1 cellular context compared by ENCODE assay signal in the genomic region with DNA sequence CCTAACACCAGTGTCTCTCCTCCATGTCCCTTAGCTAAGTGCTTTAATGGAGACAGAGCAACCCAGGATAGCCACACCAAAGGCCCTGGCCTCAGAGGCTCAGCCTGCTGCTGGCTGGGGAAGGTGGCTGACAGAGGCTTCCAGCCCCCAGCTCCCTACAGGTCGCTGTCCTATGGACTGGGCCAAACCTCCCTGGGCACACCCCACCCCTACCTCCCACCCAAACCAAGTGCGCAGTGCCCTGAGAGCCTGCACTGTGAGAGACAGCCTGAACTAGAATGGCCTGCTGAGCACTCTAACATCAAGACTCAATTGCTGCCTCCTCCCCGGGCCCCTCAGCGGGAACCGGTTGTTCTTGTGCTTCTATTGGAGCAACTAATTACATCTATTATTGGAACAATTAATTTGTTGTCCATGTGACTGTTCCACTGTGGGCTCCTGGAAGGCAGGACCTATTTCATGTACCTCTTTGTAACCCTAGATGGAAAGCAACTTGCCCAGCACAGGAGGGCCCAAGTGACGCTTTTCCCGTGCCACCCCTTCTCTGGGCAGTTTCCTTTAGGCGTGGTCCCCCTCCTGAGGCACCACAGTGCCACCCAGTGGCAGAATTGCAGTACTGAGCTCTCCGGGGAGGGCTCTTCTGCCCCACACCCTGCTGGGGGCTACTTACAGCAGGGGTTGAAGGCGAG.
A peak's percentile ranks its signal among the peaks of the same experiment; 100 is the strongest.
TF ChIP-seq lines count a peak whose summit lies in the region.

No MANE protein-coding gene starts in this region.

TF ChIP-seq in HepG2, 621 proteins besides CTCF, POLR2A, EP300 and RAD21 (continued from another document and continues in another):
- TF ChIP-seq, protein P1, sequence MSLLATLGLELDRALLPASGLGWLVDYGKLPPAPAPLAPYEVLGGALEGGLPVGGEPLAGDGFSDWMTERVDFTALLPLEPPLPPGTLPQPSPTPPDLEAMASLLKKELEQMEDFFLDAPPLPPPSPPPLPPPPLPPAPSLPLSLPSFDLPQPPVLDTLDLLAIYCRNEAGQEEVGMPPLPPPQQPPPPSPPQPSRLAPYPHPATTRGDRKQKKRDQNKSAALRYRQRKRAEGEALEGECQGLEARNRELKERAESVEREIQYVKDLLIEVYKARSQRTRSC (CRISPR knock-in tag; IDR thresholded peaks at IDR 0.05; ENCODE audit: low read depth) = no peak
- TF ChIP-seq, protein P2, sequence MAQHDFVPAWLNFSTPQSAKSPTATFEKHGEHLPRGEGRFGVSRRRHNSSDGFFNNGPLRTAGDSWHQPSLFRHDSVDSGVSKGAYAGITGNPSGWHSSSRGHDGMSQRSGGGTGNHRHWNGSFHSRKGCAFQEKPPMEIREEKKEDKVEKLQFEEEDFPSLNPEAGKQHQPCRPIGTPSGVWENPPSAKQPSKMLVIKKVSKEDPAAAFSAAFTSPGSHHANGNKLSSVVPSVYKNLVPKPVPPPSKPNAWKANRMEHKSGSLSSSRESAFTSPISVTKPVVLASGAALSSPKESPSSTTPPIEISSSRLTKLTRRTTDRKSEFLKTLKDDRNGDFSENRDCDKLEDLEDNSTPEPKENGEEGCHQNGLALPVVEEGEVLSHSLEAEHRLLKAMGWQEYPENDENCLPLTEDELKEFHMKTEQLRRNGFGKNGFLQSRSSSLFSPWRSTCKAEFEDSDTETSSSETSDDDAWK (CRISPR knock-in tag; IDR thresholded peaks at IDR 0.05) = no peak
- TF ChIP-seq, protein P3, sequence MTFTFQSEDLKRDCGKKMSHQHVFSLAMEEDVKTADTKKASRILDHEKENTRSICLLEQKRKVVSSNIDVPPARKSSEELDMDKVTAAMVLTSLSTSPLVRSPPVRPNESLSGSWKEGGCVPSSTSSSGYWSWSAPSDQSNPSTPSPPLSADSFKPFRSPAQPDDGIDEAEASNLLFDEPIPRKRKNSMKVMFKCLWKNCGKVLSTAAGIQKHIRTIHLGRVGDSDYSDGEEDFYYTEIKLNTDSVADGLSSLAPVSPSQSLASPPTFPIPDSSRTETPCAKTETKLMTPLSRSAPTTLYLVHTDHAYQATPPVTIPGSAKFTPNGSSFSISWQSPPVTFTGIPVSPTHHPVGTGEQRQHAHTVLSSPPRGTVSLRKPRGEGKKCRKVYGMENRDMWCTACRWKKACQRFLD (CRISPR knock-in tag; IDR thresholded peaks at IDR 0.05; ENCODE audit: borderline replicate concordance) = no peak
- TF ChIP-seq, protein P4, sequence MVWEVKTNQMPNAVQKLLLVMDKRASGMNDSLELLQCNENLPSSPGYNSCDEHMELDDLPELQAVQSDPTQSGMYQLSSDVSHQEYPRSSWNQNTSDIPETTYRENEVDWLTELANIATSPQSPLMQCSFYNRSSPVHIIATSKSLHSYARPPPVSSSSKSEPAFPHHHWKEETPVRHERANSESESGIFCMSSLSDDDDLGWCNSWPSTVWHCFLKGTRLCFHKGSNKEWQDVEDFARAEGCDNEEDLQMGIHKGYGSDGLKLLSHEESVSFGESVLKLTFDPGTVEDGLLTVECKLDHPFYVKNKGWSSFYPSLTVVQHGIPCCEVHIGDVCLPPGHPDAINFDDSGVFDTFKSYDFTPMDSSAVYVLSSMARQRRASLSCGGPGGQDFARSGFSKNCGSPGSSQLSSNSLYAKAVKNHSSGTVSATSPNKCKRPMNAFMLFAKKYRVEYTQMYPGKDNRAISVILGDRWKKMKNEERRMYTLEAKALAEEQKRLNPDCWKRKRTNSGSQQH (CRISPR knock-in tag; IDR thresholded peaks at IDR 0.05; ENCODE audit: low read depth) = no peak
- TF ChIP-seq, protein P5, sequence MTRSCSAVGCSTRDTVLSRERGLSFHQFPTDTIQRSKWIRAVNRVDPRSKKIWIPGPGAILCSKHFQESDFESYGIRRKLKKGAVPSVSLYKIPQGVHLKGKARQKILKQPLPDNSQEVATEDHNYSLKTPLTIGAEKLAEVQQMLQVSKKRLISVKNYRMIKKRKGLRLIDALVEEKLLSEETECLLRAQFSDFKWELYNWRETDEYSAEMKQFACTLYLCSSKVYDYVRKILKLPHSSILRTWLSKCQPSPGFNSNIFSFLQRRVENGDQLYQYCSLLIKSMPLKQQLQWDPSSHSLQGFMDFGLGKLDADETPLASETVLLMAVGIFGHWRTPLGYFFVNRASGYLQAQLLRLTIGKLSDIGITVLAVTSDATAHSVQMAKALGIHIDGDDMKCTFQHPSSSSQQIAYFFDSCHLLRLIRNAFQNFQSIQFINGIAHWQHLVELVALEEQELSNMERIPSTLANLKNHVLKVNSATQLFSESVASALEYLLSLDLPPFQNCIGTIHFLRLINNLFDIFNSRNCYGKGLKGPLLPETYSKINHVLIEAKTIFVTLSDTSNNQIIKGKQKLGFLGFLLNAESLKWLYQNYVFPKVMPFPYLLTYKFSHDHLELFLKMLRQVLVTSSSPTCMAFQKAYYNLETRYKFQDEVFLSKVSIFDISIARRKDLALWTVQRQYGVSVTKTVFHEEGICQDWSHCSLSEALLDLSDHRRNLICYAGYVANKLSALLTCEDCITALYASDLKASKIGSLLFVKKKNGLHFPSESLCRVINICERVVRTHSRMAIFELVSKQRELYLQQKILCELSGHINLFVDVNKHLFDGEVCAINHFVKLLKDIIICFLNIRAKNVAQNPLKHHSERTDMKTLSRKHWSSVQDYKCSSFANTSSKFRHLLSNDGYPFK (CRISPR knock-in tag; IDR thresholded peaks at IDR 0.05; ENCODE audit: borderline replicate concordance) = peak; percentile 65; the same call in 1 of the 2 replicates
- TF ChIP-seq SIN3B (IDR thresholded peaks at IDR 0.05; ENCODE audit: low read length) (no peak), WIZ (CRISPR knock-in tag; IDR thresholded peaks at IDR 0.05) (no peak), ZNF781 (CRISPR knock-in tag; IDR thresholded peaks at IDR 0.05; ENCODE audit: borderline replicate concordance, not compliant biosample characterization) (no peak), SOX6 (IDR thresholded peaks at IDR 0.05) (no peak), SOX6 (CRISPR knock-in tag; IDR thresholded peaks at IDR 0.05) (peak; percentile 41; the same call in 1 of the 2 replicates), ZNF766 (CRISPR knock-in tag; IDR thresholded peaks at IDR 0.05; ENCODE audit: borderline replicate concordance) (no peak), ATF7-NPFF (CRISPR knock-in tag; IDR thresholded peaks at IDR 0.05; ENCODE audit: low read depth) (no peak), ZFP36 (IDR thresholded peaks at IDR 0.05; ENCODE audit: borderline replicate concordance, low read depth, low read length, partially characterized antibody) (no peak), ZBTB20 (CRISPR knock-in tag; IDR thresholded peaks at IDR 0.05; ENCODE audit: borderline replicate concordance, low read depth) (peak; percentile 43; the same call in 1 of the 2 replicates), NCOR1 (IDR thresholded peaks at IDR 0.05; ENCODE audit: borderline replicate concordance, low read length) (no peak), ZC3H4 (CRISPR knock-in tag; IDR thresholded peaks at IDR 0.05; ENCODE audit: borderline replicate concordance) (no peak), GATAD2A (CRISPR knock-in tag; IDR thresholded peaks at IDR 0.05) (peak; percentile 30; the same call in 1 of the 2 replicates), KDM2A (CRISPR knock-in tag; IDR thresholded peaks at IDR 0.05; ENCODE audit: borderline replicate concordance, low read depth) (no peak; the same call in 1 of the 2 replicates), KLF12 (CRISPR knock-in tag; IDR thresholded peaks at IDR 0.05; ENCODE audit: borderline replicate concordance) (peak; percentile 93; the same call in 1 of the 2 replicates), TBP (CRISPR knock-in tag; IDR thresholded peaks at IDR 0.05) (no peak), ZZZ3 (CRISPR knock-in tag; IDR thresholded peaks at IDR 0.05; ENCODE audit: borderline replicate concordance) (no peak), ZNF577 (CRISPR knock-in tag; IDR thresholded peaks at IDR 0.05; ENCODE audit: borderline replicate concordance, low read depth) (no peak), ZNF7 (CRISPR knock-in tag; IDR thresholded peaks at IDR 0.05) (no peak), MEF2D (CRISPR knock-in tag; IDR thresholded peaks at IDR 0.05) (no peak), MTF1 (CRISPR knock-in tag; IDR thresholded peaks at IDR 0.05) (no peak), KLF6 (CRISPR knock-in tag; IDR thresholded peaks at IDR 0.05) (no peak), CBFB (CRISPR knock-in tag; IDR thresholded peaks at IDR 0.05) (0 out of 2 replicates have a peak, but pooled peaks have one; percentile 32), ZNF619 (CRISPR knock-in tag; IDR thresholded peaks at IDR 0.05) (no peak), FOXK1 (CRISPR knock-in tag; IDR thresholded peaks at IDR 0.05; ENCODE audit: borderline replicate concordance, low read depth) (no peak), ESRRA (CRISPR knock-in tag; IDR thresholded peaks at IDR 0.05; ENCODE audit: low read depth) (no peak), NFE2L1 (CRISPR knock-in tag; IDR thresholded peaks at IDR 0.05; ENCODE audit: borderline replicate concordance) (no peak)
- TF ChIP-seq, protein P6, sequence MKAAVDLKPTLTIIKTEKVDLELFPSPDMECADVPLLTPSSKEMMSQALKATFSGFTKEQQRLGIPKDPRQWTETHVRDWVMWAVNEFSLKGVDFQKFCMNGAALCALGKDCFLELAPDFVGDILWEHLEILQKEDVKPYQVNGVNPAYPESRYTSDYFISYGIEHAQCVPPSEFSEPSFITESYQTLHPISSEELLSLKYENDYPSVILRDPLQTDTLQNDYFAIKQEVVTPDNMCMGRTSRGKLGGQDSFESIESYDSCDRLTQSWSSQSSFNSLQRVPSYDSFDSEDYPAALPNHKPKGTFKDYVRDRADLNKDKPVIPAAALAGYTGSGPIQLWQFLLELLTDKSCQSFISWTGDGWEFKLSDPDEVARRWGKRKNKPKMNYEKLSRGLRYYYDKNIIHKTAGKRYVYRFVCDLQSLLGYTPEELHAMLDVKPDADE (CRISPR knock-in tag; IDR thresholded peaks at IDR 0.05) = no peak
- TF ChIP-seq, protein P7, sequence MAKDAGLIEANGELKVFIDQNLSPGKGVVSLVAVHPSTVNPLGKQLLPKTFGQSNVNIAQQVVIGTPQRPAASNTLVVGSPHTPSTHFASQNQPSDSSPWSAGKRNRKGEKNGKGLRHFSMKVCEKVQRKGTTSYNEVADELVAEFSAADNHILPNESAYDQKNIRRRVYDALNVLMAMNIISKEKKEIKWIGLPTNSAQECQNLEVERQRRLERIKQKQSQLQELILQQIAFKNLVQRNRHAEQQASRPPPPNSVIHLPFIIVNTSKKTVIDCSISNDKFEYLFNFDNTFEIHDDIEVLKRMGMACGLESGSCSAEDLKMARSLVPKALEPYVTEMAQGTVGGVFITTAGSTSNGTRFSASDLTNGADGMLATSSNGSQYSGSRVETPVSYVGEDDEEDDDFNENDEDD (CRISPR knock-in tag; IDR thresholded peaks at IDR 0.05; ENCODE audit: borderline replicate concordance) = peak; percentile 22; the same call in 1 of the 2 replicates
- TF ChIP-seq, protein P8, sequence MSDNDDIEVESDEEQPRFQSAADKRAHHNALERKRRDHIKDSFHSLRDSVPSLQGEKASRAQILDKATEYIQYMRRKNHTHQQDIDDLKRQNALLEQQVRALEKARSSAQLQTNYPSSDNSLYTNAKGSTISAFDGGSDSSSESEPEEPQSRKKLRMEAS (IDR thresholded peaks at IDR 0.05) = no peak
- TF ChIP-seq, protein P9, sequence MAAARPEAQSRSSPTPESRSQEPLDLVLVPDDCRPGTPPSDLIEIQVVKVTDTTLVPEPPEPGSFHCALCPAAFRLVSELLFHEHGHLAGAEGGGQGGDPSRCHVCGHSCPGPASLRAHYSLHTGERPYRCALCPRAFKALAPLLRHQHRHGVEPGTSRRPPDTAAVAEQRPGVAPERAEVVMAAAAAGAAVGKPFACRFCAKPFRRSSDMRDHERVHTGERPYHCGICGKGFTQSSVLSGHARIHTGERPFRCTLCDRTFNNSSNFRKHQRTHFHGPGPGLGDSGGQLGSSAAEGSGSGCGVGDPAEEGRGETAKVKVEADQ (CRISPR knock-in tag; IDR thresholded peaks at IDR 0.05; ENCODE audit: borderline replicate concordance) = no peak
- TF ChIP-seq, protein P10, sequence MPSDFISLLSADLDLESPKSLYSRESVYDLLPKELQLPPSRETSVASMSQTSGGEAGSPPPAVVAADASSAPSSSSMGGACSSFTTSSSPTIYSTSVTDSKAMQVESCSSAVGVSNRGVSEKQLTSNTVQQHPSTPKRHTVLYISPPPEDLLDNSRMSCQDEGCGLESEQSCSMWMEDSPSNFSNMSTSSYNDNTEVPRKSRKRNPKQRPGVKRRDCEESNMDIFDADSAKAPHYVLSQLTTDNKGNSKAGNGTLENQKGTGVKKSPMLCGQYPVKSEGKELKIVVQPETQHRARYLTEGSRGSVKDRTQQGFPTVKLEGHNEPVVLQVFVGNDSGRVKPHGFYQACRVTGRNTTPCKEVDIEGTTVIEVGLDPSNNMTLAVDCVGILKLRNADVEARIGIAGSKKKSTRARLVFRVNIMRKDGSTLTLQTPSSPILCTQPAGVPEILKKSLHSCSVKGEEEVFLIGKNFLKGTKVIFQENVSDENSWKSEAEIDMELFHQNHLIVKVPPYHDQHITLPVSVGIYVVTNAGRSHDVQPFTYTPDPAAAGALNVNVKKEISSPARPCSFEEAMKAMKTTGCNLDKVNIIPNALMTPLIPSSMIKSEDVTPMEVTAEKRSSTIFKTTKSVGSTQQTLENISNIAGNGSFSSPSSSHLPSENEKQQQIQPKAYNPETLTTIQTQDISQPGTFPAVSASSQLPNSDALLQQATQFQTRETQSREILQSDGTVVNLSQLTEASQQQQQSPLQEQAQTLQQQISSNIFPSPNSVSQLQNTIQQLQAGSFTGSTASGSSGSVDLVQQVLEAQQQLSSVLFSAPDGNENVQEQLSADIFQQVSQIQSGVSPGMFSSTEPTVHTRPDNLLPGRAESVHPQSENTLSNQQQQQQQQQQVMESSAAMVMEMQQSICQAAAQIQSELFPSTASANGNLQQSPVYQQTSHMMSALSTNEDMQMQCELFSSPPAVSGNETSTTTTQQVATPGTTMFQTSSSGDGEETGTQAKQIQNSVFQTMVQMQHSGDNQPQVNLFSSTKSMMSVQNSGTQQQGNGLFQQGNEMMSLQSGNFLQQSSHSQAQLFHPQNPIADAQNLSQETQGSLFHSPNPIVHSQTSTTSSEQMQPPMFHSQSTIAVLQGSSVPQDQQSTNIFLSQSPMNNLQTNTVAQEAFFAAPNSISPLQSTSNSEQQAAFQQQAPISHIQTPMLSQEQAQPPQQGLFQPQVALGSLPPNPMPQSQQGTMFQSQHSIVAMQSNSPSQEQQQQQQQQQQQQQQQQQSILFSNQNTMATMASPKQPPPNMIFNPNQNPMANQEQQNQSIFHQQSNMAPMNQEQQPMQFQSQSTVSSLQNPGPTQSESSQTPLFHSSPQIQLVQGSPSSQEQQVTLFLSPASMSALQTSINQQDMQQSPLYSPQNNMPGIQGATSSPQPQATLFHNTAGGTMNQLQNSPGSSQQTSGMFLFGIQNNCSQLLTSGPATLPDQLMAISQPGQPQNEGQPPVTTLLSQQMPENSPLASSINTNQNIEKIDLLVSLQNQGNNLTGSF (CRISPR knock-in tag; IDR thresholded peaks at IDR 0.05) = no peak
